ENCODE assay signal across 8 cellular contexts in the genomic region with DNA sequence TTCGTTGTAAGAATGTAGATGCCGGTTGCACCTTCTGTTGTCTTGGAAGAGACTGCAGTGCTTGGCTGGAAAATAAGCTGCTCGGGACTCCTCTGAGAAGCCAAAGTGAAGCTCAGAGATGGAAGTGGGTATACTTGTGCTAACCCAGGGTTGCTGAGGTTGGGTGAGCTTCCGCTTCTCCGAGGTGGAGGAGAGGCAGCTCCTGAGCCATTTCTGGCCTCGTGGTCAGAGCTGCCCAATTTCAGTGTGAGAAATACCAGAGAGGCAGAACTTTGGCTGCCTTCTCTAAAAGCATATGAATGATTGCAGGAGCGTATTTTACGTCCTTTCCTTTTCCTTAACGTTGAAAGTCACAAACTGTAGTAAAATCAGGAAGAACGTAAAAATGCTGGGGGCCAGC.
DNase-seq lines count a peak whose midpoint lies in the region; ATAC-seq, FAIRE-seq and TF ChIP-seq lines count a peak whose summit lies in the region.
"Not testable (repeated sequence)": the region's sequence is repeated elsewhere in the genome, so short reads cannot be mapped to it uniquely, and the experiment has no call there.

No MANE protein-coding gene starts in this region.

- TF ChIP-seq RAD21 in A549 (conservative IDR thresholded peaks at IDR 0.05 in 1 of 2, IDR thresholded peaks at IDR 0.05 in 1 of 2) = not testable (repeated sequence)

- BruUV-seq in mammary epithelial cell (replicated peaks; lab: Mats Ljungman, UMichigan) = TSS peak; percentile 86

- H2AFZ ChIP-seq in mammary epithelial cell (ENCODE audit: low read depth, low read length); hepatocyte: not testable (repeated sequence)

- not testable (repeated sequence) for H3K36me3 ChIP-seq in mammary epithelial cell (ENCODE audit: insufficient read depth, low read length); hepatocyte (replicated peaks; ENCODE audit: insufficient read depth, low read depth); pancreas

- TF ChIP-seq EP300 in A549 (IDR thresholded peaks at IDR 0.05) = not testable (repeated sequence)

- peak overlapping the region; percentile 68 for H3K9ac ChIP-seq in mammary epithelial cell (ENCODE audit: insufficient read depth, low read length)

- in situ Hi-C loops in mammary epithelial cell (cut with MboI; ENCODE audit: low sequenced_read_pairs in 2 of 2) = not testable (repeated sequence)

- H3K9me2 ChIP-seq in hepatocyte (replicated peaks; ENCODE audit: insufficient read depth) = not testable (repeated sequence)

- intact Hi-C loops in mammary epithelial cell (cut with micrococcal nuclease); pancreas (cut with DNase I): not testable (repeated sequence)

- DNase-seq in A549 (ENCODE audit: low read depth in 1 of 2, low spot score in 1 of 2); HFF-Myc (ENCODE audit: extremely low read depth, low read depth); mammary epithelial cell; hepatocyte (ENCODE audit: low spot score); pancreas: not testable (repeated sequence)
- DNase-seq in activated CD4-positive, alpha-beta T cell treated with anti-CD3 and anti-CD28 coated beads for 48 hours = peak; percentile 34

- H4K20me1 ChIP-seq in mammary epithelial cell (ENCODE audit: insufficient read depth, low read length); hepatocyte (ENCODE audit: insufficient read depth, poor library complexity, severe bottlenecking): not testable (repeated sequence)

- not testable (repeated sequence) for TF ChIP-seq CTCF in A549 (IDR thresholded peaks at IDR 0.05); HFF-Myc (IDR thresholded peaks at IDR 0.05; ENCODE audit: low read depth, low read length, missing control alignments); mammary epithelial cell (conservative IDR thresholded peaks at IDR 0.05 in 1 of 2, IDR thresholded peaks at IDR 0.05 in 1 of 2; ENCODE audit: extremely low read depth in 1 of 2, insufficient read depth in 1 of 2, low read depth in 1 of 2, low read length in 2 of 2); hepatocyte (IDR thresholded peaks at IDR 0.05; ENCODE audit: poor library complexity); pancreas (IDR thresholded peaks at IDR 0.05)

- not testable (repeated sequence) for H3K9me3 ChIP-seq in A549; mammary epithelial cell (replicated peaks; ENCODE audit: insufficient read depth, low read length); hepatocyte (ENCODE audit: low read depth); pancreas

- CTCF ChIA-PET in A549 (lab: Yijun Ruan, JAX); mammary epithelial cell (lab: Charles Lee; ENCODE audit: low non-redundant PET): not testable (repeated sequence)

- H3K27ac ChIP-seq in A549 (peak overlapping the region; percentile 83 to 95), mammary epithelial cell (ENCODE audit: insufficient read depth, low read depth, low read length) (peak overlapping the region; percentile 44), hepatocyte (peak overlapping the region; percentile 86), pancreas (peak overlapping the region in 3 of 4 donors; percentile 38 to 73 (median 57))

- ATAC-seq in A549 = peak; percentile 26 to 33; a peak in 5 of 6 replicates
- peak; percentile 46 for ATAC-seq in GM18909 (IDR thresholded peaks at IDR 0.05; ENCODE audit: poor library complexity, unreplicated experiment)
- ATAC-seq in HG03521 (IDR thresholded peaks at IDR 0.05; ENCODE audit: unreplicated experiment) = peak; percentile 39
- ATAC-seq in pancreas = peak; percentile 41 to 71 (median 57)

- H3K4me3 ChIP-seq in A549 = peak overlapping the region; percentile 61
- peak overlapping the region; percentile 54 for H3K4me3 ChIP-seq in HFF-Myc (replicated peaks; ENCODE audit: low read depth, low read length)
- peak overlapping the region; percentile 43 to 59 (median 53) for H3K4me3 ChIP-seq in mammary epithelial cell (replicated peaks in 1 of 3; ENCODE audit: insufficient read depth in 1 of 3, low read depth in 2 of 3, low read length in 3 of 3)
- not testable (repeated sequence) for H3K4me3 ChIP-seq in hepatocyte
- H3K4me3 ChIP-seq in pancreas = peak overlapping the region in 1 of 4 donors; percentile 27

- POLR2A ChIA-PET in A549 (lab: Yijun Ruan, JAX) = not testable (repeated sequence)

- FAIRE-seq in A549 (lab: Jason Lieb, UNC); pancreas (lab: Jason Lieb, UNC): not testable (repeated sequence)

- WGBS in A549 (ENCODE audit: missing lambda C conversion rate) = 2% methylated on average over 6 of the region's 10 CpGs
- WGBS in mammary epithelial cell (ENCODE audit: low coverage, missing lambda C conversion rate) = 0% methylated on average over 3 of the region's 10 CpGs
- 30% methylated on average over 6 of the region's 10 CpGs for WGBS in hepatocyte (ENCODE audit: low lambda C conversion rate, missing lambda C conversion rate)
- WGBS in pancreas, 2 donors = 38 to 49% methylated on average over 5 of the region's 10 CpGs

- peaks cover 33% of the 10 kb centered on the region for H3K4me1 ChIP-seq in A549
- H3K4me1 ChIP-seq in mammary epithelial cell (ENCODE audit: insufficient read depth, low read length) = peaks cover 18% of the 10 kb centered on the region
- H3K4me1 ChIP-seq in hepatocyte (ENCODE audit: insufficient read depth); pancreas: not testable (repeated sequence)

- peaks cover 39% of the 10 kb centered on the region for H3K79me2 ChIP-seq in mammary epithelial cell (ENCODE audit: insufficient read depth, low read length)
- not testable (repeated sequence) for H3K79me2 ChIP-seq in hepatocyte

- not testable (repeated sequence) for TF ChIP-seq POLR2A in A549 (IDR thresholded peaks at IDR 0.05; ENCODE audit: low read length)

- not testable (repeated sequence) for H3K27me3 ChIP-seq in mammary epithelial cell (ENCODE audit: insufficient read depth, low read length); hepatocyte; pancreas

- dilution Hi-C loops in mammary epithelial cell (cut with HindIII; ENCODE audit: low sequenced_read_pairs) = not testable (repeated sequence)

- peak overlapping the region; percentile 75 for H3K4me2 ChIP-seq in A549
- H3K4me2 ChIP-seq in mammary epithelial cell (ENCODE audit: insufficient read depth, low read depth, low read length) = not testable (repeated sequence)
- H3K4me2 ChIP-seq in hepatocyte = peak overlapping the region; percentile 71
